ENCODE assay signal across 27 cellular contexts in the genomic region with DNA sequence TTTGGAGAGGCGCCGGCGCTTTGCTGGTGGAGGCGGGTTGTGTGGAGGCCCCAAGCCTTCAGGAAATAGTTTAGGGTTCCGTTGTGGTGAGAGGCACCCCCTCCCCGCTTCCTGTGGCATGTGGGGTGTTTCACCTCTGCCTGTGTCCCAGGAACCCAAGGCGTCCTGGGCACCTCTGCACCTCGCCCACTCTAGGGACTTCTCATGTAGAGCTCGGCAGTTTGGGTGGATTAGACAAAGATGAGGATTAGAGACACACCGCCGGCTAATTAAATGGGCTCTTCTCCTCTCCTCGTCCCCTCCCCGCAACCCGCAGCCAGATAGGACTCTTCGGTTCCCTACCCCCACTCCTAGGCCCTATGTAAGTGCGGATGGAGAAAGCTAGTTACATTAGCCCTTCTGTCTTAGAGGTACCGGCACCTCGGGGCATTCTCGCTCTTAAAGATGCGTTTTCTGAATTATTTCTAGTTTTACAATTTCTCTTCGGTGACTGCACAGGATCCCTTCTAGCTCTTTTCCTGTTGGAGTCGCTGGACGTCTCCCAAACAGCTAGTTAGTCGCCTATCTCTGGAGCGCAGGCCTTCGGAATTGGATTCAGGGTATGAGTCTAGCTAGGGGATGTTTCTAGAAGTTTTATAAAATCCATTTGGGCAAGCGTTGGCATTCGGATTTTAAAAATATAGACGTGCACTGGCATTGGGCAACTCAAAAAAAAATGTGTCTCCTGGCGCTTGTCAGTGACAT. TPM values are rescaled to one million over a fixed set of nuclear protein-coding genes. Genes with fewer than 3 reads are reported as not detected.
DNase-seq lines count a peak whose midpoint lies in the region; FAIRE-seq and TF ChIP-seq lines count a peak whose summit lies in the region.
"Had no signal": no experiment of that assay in that cellular context is flagged by ENCODE, and none has a peak within 500 bp of the region (broad histone marks: within the 10 kb centered on the region; RNA-seq: fewer than 3 reads in every experiment).

No MANE protein-coding gene starts in this region.

- H3K9ac ChIP-seq in HUES48 (ENCODE audit: low read depth, low read length) (no peak overlapping the region), iPS-20b (ENCODE audit: low read depth, low read length) (no peak overlapping the region)
- H3K9ac ChIP-seq: GM23248 had no signal

- 2 to 3% methylated on average over 30 of the region's 30 CpGs for WGBS in ectodermal cell, 2 experiments
- 3 to 8% (median 8%) methylated on average over 30 of the region's 30 CpGs for WGBS in small intestine, 3 donors

- H3K4me3 ChIP-seq in HUES48 (ENCODE audit: low read depth, low read length) (peak overlapping the region; percentile 60), ectodermal cell (ENCODE audit: insufficient read depth, low read depth, low read length) (peak overlapping the region; percentile 33), iPS-20b (ENCODE audit: low read length) (peak overlapping the region; percentile 66; the same call in 1 of the 2 replicates), small intestine (ENCODE audit: low read depth in 1 of 2, low read length in 2 of 2) (no peak overlapping the region)
- H3K4me3 ChIP-seq: GM12878, GM23248, psoas muscle, sigmoid colon had no signal

- FAIRE-seq in small intestine (lab: Jason Lieb, UNC), result no peak
- FAIRE-seq: GM12878 had no signal

- no peaks in the 10 kb centered on the region for H3K36me3 ChIP-seq in HUES48 (ENCODE audit: control insufficient read depth, insufficient read depth, low read length)
- no peaks in the 10 kb centered on the region for H3K36me3 ChIP-seq in ectodermal cell (ENCODE audit: control insufficient read depth, insufficient read depth, low read length)
- no peaks in the 10 kb centered on the region for H3K36me3 ChIP-seq in iPS-20b (ENCODE audit: insufficient read depth, low read depth, low read length)
- H3K36me3 ChIP-seq in small intestine (ENCODE audit: control insufficient read depth in 2 of 2, insufficient read depth in 2 of 2, low read length in 2 of 2), result no peaks in the 10 kb centered on the region
- H3K36me3 ChIP-seq: BE2C, brain microvascular endothelial cell, MG63, sigmoid colon had no signal

- H3K4me1 ChIP-seq in HUES48 (ENCODE audit: control insufficient read depth, insufficient read depth, low read length) (peaks cover 40% of the 10 kb centered on the region), ectodermal cell (ENCODE audit: control insufficient read depth, insufficient read depth, low read length) (peaks cover 22% of the 10 kb centered on the region), iPS-20b (ENCODE audit: insufficient read depth, low read length) (peaks cover 7% of the 10 kb centered on the region; the same call in 1 of the 2 replicates), small intestine (ENCODE audit: control insufficient read depth in 2 of 2, insufficient read depth in 1 of 2, low read depth in 1 of 2, low read length in 1 of 2) (no peaks in the 10 kb centered on the region)
- H3K4me1 ChIP-seq: BE2C had no signal

- no peak overlapping the region for H3K27ac ChIP-seq in HUES48 (ENCODE audit: low read depth, low read length)
- no peak overlapping the region for H3K27ac ChIP-seq in ectodermal cell (ENCODE audit: insufficient read depth, low read depth, low read length, poor library complexity, severe bottlenecking)
- no peak overlapping the region for H3K27ac ChIP-seq in iPS-20b (ENCODE audit: low read length)
- H3K27ac ChIP-seq in small intestine (ENCODE audit: low read depth in 1 of 2, low read length in 1 of 2), result no peak overlapping the region
- H3K27ac ChIP-seq: brain microvascular endothelial cell, epithelial cell of prostate, GM23248, psoas muscle, sigmoid colon had no signal

- peaks cover 100% of the 10 kb centered on the region for H3K27me3 ChIP-seq in HUES48 (ENCODE audit: control insufficient read depth, insufficient read depth, low read length)
- H3K27me3 ChIP-seq in ectodermal cell (ENCODE audit: control insufficient read depth, insufficient read depth, low read length, poor library complexity, severe bottlenecking), result peaks cover 100% of the 10 kb centered on the region
- peaks cover 100% of the 10 kb centered on the region for H3K27me3 ChIP-seq in iPS-20b (ENCODE audit: insufficient read depth, low read length)
- H3K27me3 ChIP-seq in small intestine (ENCODE audit: control insufficient read depth in 2 of 2, insufficient read depth in 2 of 2, low read length in 2 of 2), result peaks cover 23 to 52% of the 10 kb centered on the region in 2 donors

- H3K9me3 ChIP-seq in HUES48 (ENCODE audit: control insufficient read depth, insufficient read depth, low read length) (no peaks in the 10 kb centered on the region), ectodermal cell (ENCODE audit: control insufficient read depth, low read length) (no peaks in the 10 kb centered on the region), iPS-20b (ENCODE audit: insufficient read depth, low read depth, low read length) (0 out of 2 replicates have a peak, but pooled peaks cover 7% of the 10 kb centered on the region), small intestine (ENCODE audit: control insufficient read depth, low read depth) (no peaks in the 10 kb centered on the region)
- H3K9me3 ChIP-seq: BE2C, MG63, psoas muscle, sigmoid colon had no signal

- DNase-seq in D341Med (ENCODE audit: low spot score) (peak; percentile 44), erythroblast (lab: John Stamatoyannopoulos, UW) (no peak), small intestine (no peak), NCI-H146 treated with DMSO at 0.1 percent for 48 hours (lab: John Stamatoyannopoulos, UW; ENCODE audit: unreplicated experiment) (no peak)
- no peak for DNase-seq in stimulated activated CD4-positive, alpha-beta T cell treated with anti-CD3 and anti-CD28 coated beads, Interleukin-4, amount 100 ng/mL, for 4 hours
- DNase-seq: ACHN; activated CD4-positive, alpha-beta memory T cell treated with anti-CD3 and anti-CD28 coated beads, Interleukin-2, amount 10 ng/mL, durations not matched to agents 7 days and 5 days; activated CD4-positive, CD25-positive, alpha-beta regulatory T cell treated with anti-CD3 and anti-CD28 coated beads, Interleukin-2, amount 50 U/mL, for 72 hours; amniotic stem cell; BE2C; brain microvascular endothelial cell; CD8-positive, alpha-beta memory T cell; EL; GM23248; KG1; NCI-H2081; NCI-H524 treated with DMSO at 0.1 percent for 48 hours; psoas muscle; SHP77; sigmoid colon; stimulated activated CD4-positive, alpha-beta T cell treated with anti-CD3 and anti-CD28 coated beads, Interleukin-4, amount 100 ng/mL, for 24 hours had no signal

- TF ChIP-seq POLR2A in erythroblast (IDR thresholded peaks at IDR 0.05; ENCODE audit: low read length), result no peak

RNA-seq across cellular contexts. Expression of a gene that starts 7.8 kb away (rescaled TPM):
- not detected for polyA plus RNA-seq in ectodermal cell (2013, experiment 1 of 4)
- polyA plus RNA-seq in ectodermal cell (2013, experiment 2 of 4), result not detected
- not detected for polyA plus RNA-seq in ectodermal cell (2013, experiment 3 of 4)
- polyA plus RNA-seq in ectodermal cell (2013, experiment 4 of 4), result not detected
- not detected for polyA plus RNA-seq in small intestine
- polyA plus RNA-seq: CD8-positive, alpha-beta memory T cell; GM12878; GM23248; psoas muscle; sigmoid colon had no signal

Comparison
In these comparisons a context has a peak if more than half of its experiments do, and no peak if none do; other contexts are left out.
1. H3K4me3 ChIP-seq: peak in HUES48 (single experiment), ectodermal cell (single experiment) and iPS-20b (single experiment); none in small intestine (0 of 2).